ENCODE assay signal across 8 cellular contexts in the genomic region with DNA sequence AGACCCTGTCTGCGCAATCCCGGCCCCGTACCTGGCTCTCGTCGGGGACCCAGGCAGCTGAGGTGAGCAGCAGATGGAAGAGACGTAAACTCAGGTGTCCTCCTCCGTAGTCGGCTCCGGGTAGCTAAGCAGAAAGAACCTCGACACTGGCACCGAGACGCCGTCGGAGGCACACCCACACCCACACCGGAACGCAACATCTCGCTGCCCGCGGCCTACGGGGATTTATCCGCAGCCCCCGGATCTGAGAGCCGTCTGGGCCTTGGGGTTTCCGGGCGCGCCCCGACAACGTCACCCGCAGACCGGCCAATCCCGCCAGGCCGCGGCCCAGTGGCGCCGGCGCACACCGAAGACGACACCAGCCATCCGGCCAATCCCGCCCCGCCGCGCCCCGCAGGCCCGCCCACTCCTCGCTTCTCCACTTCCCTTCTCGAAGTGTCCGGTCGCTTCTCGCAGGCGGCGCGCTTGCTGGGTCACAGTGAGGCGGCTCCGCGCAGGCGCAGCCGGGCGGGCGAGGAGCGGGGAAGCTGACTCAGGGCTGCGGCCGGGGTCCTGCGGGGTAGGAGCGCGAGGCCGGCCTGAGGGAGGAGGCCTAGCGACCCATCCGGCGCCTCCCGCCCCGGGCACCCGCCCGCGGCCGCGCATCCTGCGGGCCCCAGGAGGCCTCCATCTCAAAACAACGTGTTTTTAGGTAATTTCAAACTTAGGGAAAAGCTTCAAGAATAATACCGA. TPM values are rescaled to one million over a fixed set of nuclear protein-coding genes. Genes with fewer than 3 reads are reported as not detected.
DNase-seq lines count a peak whose midpoint lies in the region; ATAC-seq and TF ChIP-seq lines count a peak whose summit lies in the region.

A gene with protein sequence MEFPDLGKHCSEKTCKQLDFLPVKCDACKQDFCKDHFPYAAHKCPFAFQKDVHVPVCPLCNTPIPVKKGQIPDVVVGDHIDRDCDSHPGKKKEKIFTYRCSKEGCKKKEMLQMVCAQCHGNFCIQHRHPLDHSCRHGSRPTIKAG (minus strand): TSS at position 264 of the 732 bp plus-strand sequence. CDS start 1,984 bp downstream, outside the sequence.

- peak within 1 kb of the TSS; percentile 1 for H2BK15ac ChIP-seq in mesenchymal stem cell (ENCODE audit: low read depth, poor library complexity, severe bottlenecking)

- H4K8ac ChIP-seq in mesenchymal stem cell (ENCODE audit: low read length) = peak within 1 kb of the TSS; percentile 88

- H3K79me1 ChIP-seq in mesenchymal stem cell (replicated peaks; ENCODE audit: low read length, poor library complexity, severe bottlenecking) = peaks cover 17% of the 10 kb centered on the region

- H3K36me3 Mint-ChIP-seq in Caco-2 (ENCODE audit: insufficient read depth, unreplicated experiment) = peaks cover 5% of the 10 kb centered on the region
- H3K36me3 Mint-ChIP-seq in effector memory CD8-positive, alpha-beta T cell (ENCODE audit: insufficient read depth) = peaks cover 31% of the 10 kb centered on the region

- peak within 1 kb of the TSS; percentile 72 for H3K4me3 Mint-ChIP-seq in Caco-2 (ENCODE audit: unreplicated experiment)
- peak within 1 kb of the TSS; percentile 81 for H3K4me3 Mint-ChIP-seq in effector memory CD8-positive, alpha-beta T cell

- peak within 1 kb of the TSS; percentile 98 for H3K9ac ChIP-seq in mesenchymal stem cell (ENCODE audit: low read length)

- POLR2A ChIA-PET in Caco-2 (lab: Charles Lee) = interaction anchor here (0.6 to 1.0 kb wide), 3 partner anchors 22 to 185 kb away, joined by 3 to 5 read pairs (median 3); a partner anchor contains a TSS

- H3K27ac ChIP-seq in mesenchymal stem cell (ENCODE audit: low read length, poor library complexity, severe bottlenecking) = peak within 1 kb of the TSS; percentile 33

- peak within 1 kb of the TSS; percentile 76 for H2BK5ac ChIP-seq in mesenchymal stem cell (ENCODE audit: low read depth, low read length, poor library complexity, severe bottlenecking)

- DNase-seq in Caco-2 (peak; percentile 99), HUDEP-2 (lab: John Stamatoyannopoulos, UW; ENCODE audit: unreplicated experiment in 76 of 76) (peak; percentile 38 to 99 (median 95)), NOMO-1 treated with dmso at 0.1 percent for 144 hours (lab: John Stamatoyannopoulos, UW; ENCODE audit: unreplicated experiment) (peak; percentile 96), mesenchymal stem cell (peak; percentile 98)
- peak; percentile 96 to 100 (median 99) for DNase-seq in activated CD8-positive, alpha-beta memory T cell treated with anti-CD3 and anti-CD28 coated beads for 48 hours (ENCODE audit: low read depth in 2 of 3, low spot score in 2 of 3)
- peak; percentile 98 to 99 (median 99) for DNase-seq in effector memory CD8-positive, alpha-beta T cell
- peak; percentile 98 for DNase-seq in stimulated activated CD8-positive, alpha-beta memory T cell treated with anti-CD3 and anti-CD28 coated beads, Interleukin-12 subunit alpha, Interleukin-12 subunit beta, amount 100 ng/mL, for 24 hours (ENCODE audit: extremely low read depth)

- H3K14ac ChIP-seq in mesenchymal stem cell (ENCODE audit: low read length in 2 of 2) = peak within 1 kb of the TSS in 1 of 2 experiments; percentile 95

- H3K18ac ChIP-seq in mesenchymal stem cell (ENCODE audit: low read depth in 1 of 2, low read length in 2 of 2) = peak within 1 kb of the TSS; percentile 31 to 90

- BruUV-seq in Caco-2 (replicated peaks; lab: Mats Ljungman, UMichigan) = no TSS peak

- H2BK120ac ChIP-seq in mesenchymal stem cell (ENCODE audit: low read depth, low read length) = peak within 1 kb of the TSS; percentile 12

- H3K4me1 ChIP-seq in Caco-2 (peaks cover 21% of the 10 kb centered on the region), mesenchymal stem cell (ENCODE audit: control insufficient read depth, insufficient read depth, low read depth, low read length) (peaks cover 30% of the 10 kb centered on the region)

- peaks cover 6% of the 10 kb centered on the region for H3K4me1 Mint-ChIP-seq in Caco-2 (ENCODE audit: low read depth, unreplicated experiment)
- peaks cover 14 to 20% of the 10 kb centered on the region in 2 donors for H3K4me1 Mint-ChIP-seq in effector memory CD8-positive, alpha-beta T cell (ENCODE audit: low read depth in 2 of 2)

- CTCF ChIA-PET in Caco-2 (lab: Charles Lee) = interaction anchor here (0.6 to 3.5 kb wide), 4 partner anchors 16 to 167 kb away, joined by 3 to 14 read pairs (median 4); no protein-coding TSS in a partner anchor

- H3K9me3 Mint-ChIP-seq in Caco-2 (ENCODE audit: unreplicated experiment) = no peaks in the 10 kb centered on the region
- H3K9me3 Mint-ChIP-seq in effector memory CD8-positive, alpha-beta T cell = no peaks in the 10 kb centered on the region

- H3K27me3 Mint-ChIP-seq in Caco-2 (ENCODE audit: insufficient read depth, unreplicated experiment) = no peaks in the 10 kb centered on the region
- H3K27me3 Mint-ChIP-seq in effector memory CD8-positive, alpha-beta T cell = no peaks in the 10 kb centered on the region

- peak within 1 kb of the TSS; percentile 73 for H2AFZ ChIP-seq in mesenchymal stem cell (ENCODE audit: low read depth, low read length)

- H3K27me3 ChIP-seq in Caco-2 (replicated peaks; ENCODE audit: control insufficient read depth, insufficient read depth, low read length) = no peaks in the 10 kb centered on the region
- H3K27me3 ChIP-seq in mesenchymal stem cell (ENCODE audit: control insufficient read depth in 1 of 2, insufficient read depth in 1 of 2, low read length in 2 of 2) = no peaks in the 10 kb centered on the region

- intact Hi-C loops in Caco-2 (cut with micrococcal nuclease; ENCODE audit: unreplicated experiment) = loop anchor here (1.0 kb wide), 1 partner anchor 22 kb away; a partner anchor contains a TSS

- H3K4ac ChIP-seq in mesenchymal stem cell (ENCODE audit: low read depth in 1 of 2, low read length in 2 of 2) = peak within 1 kb of the TSS; percentile 55 to 99

- peak within 1 kb of the TSS in 1 of 2 experiments; percentile 67 for H2BK12ac ChIP-seq in mesenchymal stem cell (ENCODE audit: low read length in 2 of 2)

- ATAC-seq in GM21381 (IDR thresholded peaks at IDR 0.05; ENCODE audit: unreplicated experiment) = peak; percentile 93
- peak; percentile 97 for ATAC-seq in effector memory CD8-positive, alpha-beta T cell (replicated peaks)

- H3K36me3 ChIP-seq in Caco-2 (ENCODE audit: control insufficient read depth, insufficient read depth, low read length) = no peaks in the 10 kb centered on the region
- H3K36me3 ChIP-seq in mesenchymal stem cell (ENCODE audit: control insufficient read depth in 1 of 2, insufficient read depth in 2 of 2, low read depth in 1 of 2, low read length in 2 of 2) = peaks cover 31 to 51% of the 10 kb centered on the region in 2 experiments

- H3K4me2 ChIP-seq in mesenchymal stem cell (ENCODE audit: low read length, poor library complexity, severe bottlenecking) = peak within 1 kb of the TSS; percentile 97

- WGBS in mesenchymal stem cell = under 1% methylated on average over 44 of the region's 80 CpGs

- peak within 1 kb of the TSS; percentile 83 for H3K27ac Mint-ChIP-seq in Caco-2 (ENCODE audit: unreplicated experiment)
- H3K27ac Mint-ChIP-seq in effector memory CD8-positive, alpha-beta T cell = peak within 1 kb of the TSS; percentile 93 to 94

- H3K23ac ChIP-seq in mesenchymal stem cell (ENCODE audit: low read length in 2 of 2) = peak within 1 kb of the TSS in 1 of 2 experiments; percentile 31

- H2AK5ac ChIP-seq in mesenchymal stem cell (ENCODE audit: low read length, severe bottlenecking) = peak within 1 kb of the TSS; percentile 26

- H3K9me3 ChIP-seq in Caco-2 = no peaks in the 10 kb centered on the region
- H3K9me3 ChIP-seq in mesenchymal stem cell (ENCODE audit: control insufficient read depth, low read length) = no peaks in the 10 kb centered on the region

- H4K91ac ChIP-seq in mesenchymal stem cell (ENCODE audit: low read length) = peak within 1 kb of the TSS; percentile 71

- H3K4me3 ChIP-seq in Caco-2 (ENCODE audit: low read depth, low read length) = peak within 1 kb of the TSS; percentile 65
- peak within 1 kb of the TSS; percentile 98 to 100 for H3K4me3 ChIP-seq in mesenchymal stem cell (ENCODE audit: insufficient read depth in 1 of 2, low read depth in 1 of 2, low read length in 2 of 2)

- no peak for TF ChIP-seq CTCF in Caco-2 (IDR thresholded peaks at IDR 0.05; ENCODE audit: insufficient read depth in 1 of 2, low read depth in 1 of 2, low read length in 1 of 2, severe bottlenecking in 1 of 2, unreplicated experiment in 1 of 2)

RNA-seq across cellular contexts. Expression of the gene that starts here (rescaled TPM):
- 32.1 and 33.6 TPM in 2 replicates for total RNA-seq in Caco-2 (2022)
- polyA plus RNA-seq in mesenchymal stem cell (2013, experiment 1 of 2) = 16.9 TPM
- 17.7 TPM for polyA plus RNA-seq in mesenchymal stem cell (2013, experiment 2 of 2)

Comparison
In these comparisons a context has a peak if more than half of its experiments do, and no peak if none do; other contexts are left out.
1. Peak in every context shown above with its lines: DNase-seq, ATAC-seq, H3K4me3 ChIP-seq and H3K27ac ChIP-seq.